ENCODE assay signal across 14 cellular contexts in the genomic region with DNA sequence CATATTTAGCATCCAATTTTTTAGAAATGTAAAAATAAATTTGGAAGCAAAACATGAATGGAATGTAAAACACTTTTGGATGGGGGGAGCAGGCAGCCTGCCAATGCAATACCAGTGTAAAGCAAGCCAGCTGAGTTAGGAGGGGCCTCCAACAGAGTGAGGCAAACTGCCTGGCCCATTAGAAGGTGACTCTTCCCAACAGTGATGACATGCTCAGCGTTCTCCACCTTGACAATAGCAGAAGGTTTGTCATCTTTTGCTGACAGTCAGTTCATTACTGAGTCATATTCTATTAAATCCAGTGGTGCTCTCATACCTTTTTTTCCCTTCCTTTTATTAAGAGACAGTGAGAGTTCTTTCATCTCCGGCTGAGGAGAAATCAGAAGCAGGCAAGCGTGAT. TPM values are rescaled to one million over a fixed set of nuclear protein-coding genes. Genes with fewer than 3 reads are reported as not detected.
DNase-seq lines count a peak whose midpoint lies in the region; ATAC-seq, FAIRE-seq and TF ChIP-seq lines count a peak whose summit lies in the region.
"Had no signal": no experiment of that assay in that cellular context is flagged by ENCODE, and none has a peak within 500 bp of the region (broad histone marks: within the 10 kb centered on the region; RNA-seq: fewer than 3 reads in every experiment).

No MANE protein-coding gene starts in this region.

- H3K36me3 ChIP-seq in PC-3 (ENCODE audit: low read depth, low read length) = no peaks in the 10 kb centered on the region
- H3K36me3 ChIP-seq: esophagus squamous epithelium, stomach had no signal

- peak; percentile 37 for DNase-seq in NCI-H345 (lab: John Stamatoyannopoulos, UW)
- no peak for DNase-seq in NCI-H345 treated with DMSO at 0.1 percent for 48 hours (lab: John Stamatoyannopoulos, UW; ENCODE audit: unreplicated experiment)
- DNase-seq in PC-3 = peak; percentile 82
- peak; percentile 84 for DNase-seq in epithelial cell of esophagus (ENCODE audit: low read depth)
- no peak for DNase-seq in omental fat pad (ENCODE audit: low spot score)
- no peak for DNase-seq in NOMO-1 treated with DMSO at 0.1 percent for 48 hours (lab: John Stamatoyannopoulos, UW; ENCODE audit: unreplicated experiment)
- DNase-seq in GM12891 (ENCODE audit: insufficient read length, low spot score) = no peak
- DNase-seq in KBM-7 = no peak
- DNase-seq: 8988T; activated T-cell treated with anti-CD3 and anti-CD28 coated beads, Interleukin-2, amount 50 U/mL, for 24 hours; esophagus squamous epithelium; GF-D8; stomach; SW 1271 had no signal

- H3K4me1 ChIP-seq in PC-3 (ENCODE audit: insufficient read depth, low read length) = peaks cover 15% of the 10 kb centered on the region
- H3K4me1 ChIP-seq: esophagus squamous epithelium had no signal

- ATAC-seq in PC-3 (peak; percentile 100), omental fat pad (ENCODE audit: low FRiP score) (peak; percentile 48)

- no TSS peak for BruUV-seq in PC-3 (replicated peaks; lab: Mats Ljungman, UMichigan)

- no peak overlapping the region for H3K27ac ChIP-seq in PC-3 (ENCODE audit: low read length)
- H3K27ac ChIP-seq: esophagus squamous epithelium, stomach had no signal

- H3K79me2 ChIP-seq in PC-3 (ENCODE audit: low read length) = no peaks in the 10 kb centered on the region

- no peaks in the 10 kb centered on the region for H3K9me2 ChIP-seq in PC-3 (replicated peaks; ENCODE audit: low read length)

- no peaks in the 10 kb centered on the region for H3F3A ChIP-seq in PC-3 (ENCODE audit: low read length, unreplicated experiment)

- peak overlapping the region; percentile 32 for H3K4me2 ChIP-seq in PC-3 (ENCODE audit: low read length)

- H3K27me3 ChIP-seq in PC-3 (ENCODE audit: low read length) = no peaks in the 10 kb centered on the region
- H3K27me3 ChIP-seq: stomach had no signal

- no peak overlapping the region for H3K4me3 ChIP-seq in PC-3 (ENCODE audit: low read length)
- no peak overlapping the region for H3K4me3 ChIP-seq in epithelial cell of esophagus (ENCODE audit: low read length)
- H3K4me3 ChIP-seq: esophagus squamous epithelium, stomach had no signal

- TF ChIP-seq CTCF in PC-3 (conservative IDR thresholded peaks at IDR 0.05; ENCODE audit: low read depth, low read length) = no peak
- no peak for TF ChIP-seq CTCF in epithelial cell of esophagus (IDR thresholded peaks at IDR 0.05; ENCODE audit: insufficient read depth, low read depth, low read length, missing control alignments)
- no peak for TF ChIP-seq CTCF in omental fat pad (IDR thresholded peaks at IDR 0.05)

- TF ChIP-seq POLR2A in GM12891 (IDR thresholded peaks at IDR 0.05; ENCODE audit: low read depth, low read length) = no peak

- POLR2A ChIA-PET in PC-3 (lab: Charles Lee; ENCODE audit: unreplicated experiment) = no interaction called here

- no peaks in the 10 kb centered on the region for H4K20me1 ChIP-seq in PC-3 (ENCODE audit: low read length)

- H3K9ac ChIP-seq in PC-3 (ENCODE audit: low read length) = no peak overlapping the region

- FAIRE-seq in GM12891 (lab: Jason Lieb, UNC) = no peak

- H3K9me3 ChIP-seq in PC-3 (ENCODE audit: low read length) = no peaks in the 10 kb centered on the region
- H3K9me3 ChIP-seq: esophagus squamous epithelium, stomach had no signal

- CTCF ChIA-PET in PC-3 (lab: Charles Lee) = no interaction called here

- intact Hi-C loops in PC-3 (cut with micrococcal nuclease) = loop anchor here (10.0 kb wide), 1 partner anchor 404 kb away; no protein-coding TSS in a partner anchor

- H2AFZ ChIP-seq in PC-3 (ENCODE audit: low read length) = 0 out of 2 replicates have a peak overlapping the region, but pooled peaks have one; percentile 11

- in situ Hi-C loops in KBM-7 (cut with MboI; ENCODE audit: low pct_unique_long_range_greater_than_20kb, low sequenced_read_pairs) = loop anchor here (25.0 kb wide), 1 partner anchor 291 kb away; a partner anchor contains a TSS

TF ChIP-seq in GM12891, 5 proteins besides CTCF, POLR2A, EP300 and RAD21:
- TF ChIP-seq SPI1 (IDR thresholded peaks at IDR 0.05; ENCODE audit: low read depth, low read length) (no peak), POU2F2 (IDR thresholded peaks at IDR 0.05; ENCODE audit: low read depth, low read length) (no peak), POLR2AphosphoS5 (IDR thresholded peaks at IDR 0.05; ENCODE audit: low read depth, low read length) (no peak), TAF1 (IDR thresholded peaks at IDR 0.05; ENCODE audit: low read depth, low read length) (no peak), PAX5 (IDR thresholded peaks at IDR 0.05; ENCODE audit: insufficient read depth, low read length, severe bottlenecking) (no peak)
TF ChIP-seq in GM12891: peak in this region for 0.

RNA-seq across cellular contexts. Expression of a gene that starts 19.4 kb away (rescaled TPM):
- total RNA-seq in PC-3 (2014; rRNA removed) = 41.3 and 53.6 TPM in 2 replicates
- total RNA-seq in omental fat pad = 1 to 10 TPM in 1 of 4 donors, under 1 TPM in 1, not detected in 2; 0.63 to 1.2 TPM
- 13.8 TPM for polyA plus RNA-seq in GM12891 (2012; ENCODE audit: low read depth, missing spikeins)

Comparison
In these comparisons a context has a peak if more than half of its experiments do, and no peak if none do; other contexts are left out.
1. DNase-seq: peak in NCI-H345 (single experiment), PC-3 (single experiment) and epithelial cell of esophagus (single experiment); none in NCI-H345 treated with DMSO at 0.1 percent for 48 hours (single experiment), omental fat pad (single experiment), NOMO-1 treated with DMSO at 0.1 percent for 48 hours (single experiment), GM12891 (single experiment) and KBM-7 (single experiment).
2. RNA of a gene that starts 19.4 kb away (total RNA-seq): 41.3 to 53.6 TPM in PC-3; 0.63 to 1.2 TPM in omental fat pad; every median in the first group is over 10 times any median in the second.